Comparison of ENCODE assay signal across 1 cellular context in genomic region chr11:9901931-9902330, GRCh38.
TF ChIP-seq lines count a peak whose summit lies in the region.

No MANE protein-coding gene starts in this region.

TF ChIP-seq in GM23338, 12 proteins besides CTCF, POLR2A, EP300 and RAD21 (continued from another document):
- TF ChIP-seq, protein P1, sequence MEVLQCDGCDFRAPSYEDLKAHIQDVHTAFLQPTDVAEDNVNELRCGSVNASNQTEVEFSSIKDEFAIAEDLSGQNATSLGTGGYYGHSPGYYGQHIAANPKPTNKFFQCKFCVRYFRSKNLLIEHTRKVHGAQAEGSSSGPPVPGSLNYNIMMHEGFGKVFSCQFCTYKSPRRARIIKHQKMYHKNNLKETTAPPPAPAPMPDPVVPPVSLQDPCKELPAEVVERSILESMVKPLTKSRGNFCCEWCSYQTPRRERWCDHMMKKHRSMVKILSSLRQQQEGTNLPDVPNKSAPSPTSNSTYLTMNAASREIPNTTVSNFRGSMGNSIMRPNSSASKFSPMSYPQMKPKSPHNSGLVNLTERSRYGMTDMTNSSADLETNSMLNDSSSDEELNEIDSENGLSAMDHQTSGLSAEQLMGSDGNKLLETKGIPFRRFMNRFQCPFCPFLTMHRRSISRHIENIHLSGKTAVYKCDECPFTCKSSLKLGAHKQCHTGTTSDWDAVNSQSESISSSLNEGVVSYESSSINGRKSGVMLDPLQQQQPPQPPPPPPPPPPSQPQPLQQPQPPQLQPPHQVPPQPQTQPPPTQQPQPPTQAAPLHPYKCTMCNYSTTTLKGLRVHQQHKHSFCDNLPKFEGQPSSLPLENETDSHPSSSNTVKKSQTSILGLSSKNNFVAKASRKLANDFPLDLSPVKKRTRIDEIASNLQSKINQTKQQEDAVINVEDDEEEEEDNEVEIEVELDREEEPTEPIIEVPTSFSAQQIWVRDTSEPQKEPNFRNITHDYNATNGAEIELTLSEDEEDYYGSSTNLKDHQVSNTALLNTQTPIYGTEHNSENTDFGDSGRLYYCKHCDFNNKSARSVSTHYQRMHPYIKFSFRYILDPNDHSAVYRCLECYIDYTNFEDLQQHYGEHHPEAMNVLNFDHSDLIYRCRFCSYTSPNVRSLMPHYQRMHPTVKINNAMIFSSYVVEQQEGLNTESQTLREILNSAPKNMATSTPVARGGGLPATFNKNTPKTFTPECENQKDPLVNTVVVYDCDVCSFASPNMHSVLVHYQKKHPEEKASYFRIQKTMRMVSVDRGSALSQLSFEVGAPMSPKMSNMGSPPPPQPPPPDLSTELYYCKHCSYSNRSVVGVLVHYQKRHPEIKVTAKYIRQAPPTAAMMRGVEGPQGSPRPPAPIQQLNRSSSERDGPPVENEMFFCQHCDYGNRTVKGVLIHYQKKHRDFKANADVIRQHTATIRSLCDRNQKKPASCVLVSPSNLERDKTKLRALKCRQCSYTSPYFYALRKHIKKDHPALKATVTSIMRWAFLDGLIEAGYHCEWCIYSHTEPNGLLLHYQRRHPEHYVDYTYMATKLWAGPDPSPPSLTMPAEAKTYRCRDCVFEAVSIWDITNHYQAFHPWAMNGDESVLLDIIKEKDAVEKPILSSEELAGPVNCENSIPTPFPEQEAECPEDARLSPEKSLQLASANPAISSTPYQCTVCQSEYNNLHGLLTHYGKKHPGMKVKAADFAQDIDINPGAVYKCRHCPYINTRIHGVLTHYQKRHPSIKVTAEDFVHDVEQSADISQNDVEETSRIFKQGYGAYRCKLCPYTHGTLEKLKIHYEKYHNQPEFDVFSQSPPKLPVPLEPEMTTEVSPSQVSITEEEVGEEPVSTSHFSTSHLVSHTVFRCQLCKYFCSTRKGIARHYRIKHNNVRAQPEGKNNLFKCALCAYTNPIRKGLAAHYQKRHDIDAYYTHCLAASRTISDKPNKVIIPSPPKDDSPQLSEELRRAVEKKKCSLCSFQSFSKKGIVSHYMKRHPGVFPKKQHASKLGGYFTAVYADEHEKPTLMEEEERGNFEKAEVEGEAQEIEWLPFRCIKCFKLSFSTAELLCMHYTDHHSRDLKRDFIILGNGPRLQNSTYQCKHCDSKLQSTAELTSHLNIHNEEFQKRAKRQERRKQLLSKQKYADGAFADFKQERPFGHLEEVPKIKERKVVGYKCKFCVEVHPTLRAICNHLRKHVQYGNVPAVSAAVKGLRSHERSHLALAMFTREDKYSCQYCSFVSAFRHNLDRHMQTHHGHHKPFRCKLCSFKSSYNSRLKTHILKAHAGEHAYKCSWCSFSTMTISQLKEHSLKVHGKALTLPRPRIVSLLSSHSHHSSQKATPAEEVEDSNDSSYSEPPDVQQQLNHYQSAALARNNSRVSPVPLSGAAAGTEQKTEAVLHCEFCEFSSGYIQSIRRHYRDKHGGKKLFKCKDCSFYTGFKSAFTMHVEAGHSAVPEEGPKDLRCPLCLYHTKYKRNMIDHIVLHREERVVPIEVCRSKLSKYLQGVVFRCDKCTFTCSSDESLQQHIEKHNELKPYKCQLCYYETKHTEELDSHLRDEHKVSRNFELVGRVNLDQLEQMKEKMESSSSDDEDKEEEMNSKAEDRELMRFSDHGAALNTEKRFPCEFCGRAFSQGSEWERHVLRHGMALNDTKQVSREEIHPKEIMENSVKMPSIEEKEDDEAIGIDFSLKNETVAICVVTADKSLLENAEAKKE (CRISPR knock-in tag; IDR thresholded peaks at IDR 0.05) = no peak
- TF ChIP-seq ETS1 (IDR thresholded peaks at IDR 0.05) = no peak
